19 cellular contexts compared by ENCODE assay signal in the genomic region with DNA sequence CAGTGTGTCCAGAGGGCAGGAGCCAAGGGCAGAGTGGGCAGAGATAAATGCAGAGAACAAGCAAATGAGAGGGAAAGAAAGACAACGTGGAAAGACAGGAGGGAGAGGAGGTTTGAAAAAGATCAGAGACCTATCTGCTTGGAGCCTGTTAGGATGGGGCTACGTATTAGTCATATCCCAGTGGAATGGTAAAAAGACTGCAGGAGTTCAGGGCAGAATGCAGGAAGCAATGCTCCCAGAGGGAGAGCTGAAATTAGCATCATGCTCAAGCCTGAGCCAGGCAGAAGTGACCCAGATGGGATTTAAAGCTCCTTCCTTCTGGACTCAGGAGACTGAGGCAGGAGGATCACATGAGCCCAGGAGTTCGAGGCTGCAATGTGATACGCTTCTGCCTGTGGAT.
DNase-seq lines count a peak whose midpoint lies in the region; ATAC-seq and TF ChIP-seq lines count a peak whose summit lies in the region.
"Had no signal": no experiment of that assay in that cellular context is flagged by ENCODE, and none has a peak within 500 bp of the region (broad histone marks: within the 10 kb centered on the region; RNA-seq: fewer than 3 reads in every experiment).

No MANE protein-coding gene starts in this region.

- peaks cover 0 to 3% of the 10 kb centered on the region in 2 experiments; a peak in 1 of 4 replicates for H3K4me1 ChIP-seq in SK-N-SH (ENCODE audit: control insufficient read depth in 1 of 2, insufficient read depth in 2 of 2, low read depth in 1 of 2, low read length in 1 of 2)

- TF ChIP-seq RAD21 in SK-N-SH (IDR thresholded peaks at IDR 0.05; ENCODE audit: low read length): no peak

- no peak for TF ChIP-seq CTCF in SK-N-SH (IDR thresholded peaks at IDR 0.05)

- no peak for TF ChIP-seq EP300 in SK-N-SH (IDR thresholded peaks at IDR 0.05; ENCODE audit: borderline replicate concordance in 1 of 2, low read depth in 1 of 2, low read length in 1 of 2)

- H3K36me3 ChIP-seq in SK-N-SH (replicated peaks in 1 of 2; ENCODE audit: control insufficient read depth in 1 of 2, insufficient read depth in 2 of 2, low read length in 1 of 2): no peaks in the 10 kb centered on the region

- POLR2A ChIA-PET in SK-N-SH (lab: Yijun Ruan, JAX): no interaction called here

- H3K4me2 ChIP-seq in SK-N-SH: no peak overlapping the region

- no peaks in the 10 kb centered on the region for H3K79me2 ChIP-seq in SK-N-SH (ENCODE audit: insufficient read depth)

- CTCF ChIA-PET in SK-N-SH (lab: Yijun Ruan, JAX): no interaction called here

- no peak for DNase-seq in SK-N-SH
- DNase-seq in T1000 (lab: John Stamatoyannopoulos, UW): peak; percentile 50
- peak; percentile 30 for DNase-seq in iPS-NIHi11 (ENCODE audit: low spot score)
- peak; percentile 54 for DNase-seq in superior temporal gyrus (ENCODE audit: extremely low spot score)
- DNase-seq in activated naive CD4-positive, alpha-beta T cell treated with Interleukin-2 at 50 U/mL for 16 hours: no peak
- DNase-seq in cerebellum (ENCODE audit: low spot score): no peak
- DNase-seq: 8988T; activated CD4-positive, alpha-beta memory T cell treated with anti-CD3 and anti-CD28 coated beads for 36 hours; activated naive CD8-positive, alpha-beta T cell treated with anti-CD3 and anti-CD28 coated beads, Interleukin-2, amount 10 ng/mL, durations not matched to agents 7 days and 5 days; activated T-cell treated with anti-CD3 and anti-CD28 coated beads, Interleukin-2, amount 50 U/mL, for 48 hours; DMS53; effector memory CD8-positive, alpha-beta T cell; hippocampal formation; left ventricle myocardium superior; naive B cell; NCI-H446 treated with DMSO at 0.1 percent for 48 hours had no signal

- H3K9me2 ChIP-seq in SK-N-SH: no peaks in the 10 kb centered on the region

- no peak overlapping the region for H3K27ac ChIP-seq in SK-N-SH (ENCODE audit: low read depth in 2 of 2, low read length in 1 of 2)

- H3K9ac ChIP-seq in SK-N-SH: no peak overlapping the region

- no peaks in the 10 kb centered on the region for H3K9me3 ChIP-seq in SK-N-SH

- WGBS in SK-N-SH (ENCODE audit: low lambda C conversion rate): 39% methylated on average over 4 of the region's 4 CpGs

- H3K4me3 ChIP-seq in SK-N-SH (ENCODE audit: low read depth in 2 of 2, low read length in 1 of 2): no peak overlapping the region

- H2AFZ ChIP-seq in SK-N-SH (ENCODE audit: low read depth): no peak overlapping the region

- H4K20me1 ChIP-seq in SK-N-SH (ENCODE audit: insufficient read depth): no peaks in the 10 kb centered on the region

- H3K27me3 ChIP-seq in SK-N-SH (ENCODE audit: insufficient read depth): no peaks in the 10 kb centered on the region

- no peaks in the 10 kb centered on the region for H3F3A ChIP-seq in SK-N-SH (replicated peaks; ENCODE audit: insufficient read depth)

- ATAC-seq in SK-N-SH treated with all-trans-retinoic acid at 6 μM for 48 hours: peak; percentile 95
- no peak for ATAC-seq in GM21528 (IDR thresholded peaks at IDR 0.05; ENCODE audit: low FRiP score, unreplicated experiment)
- ATAC-seq: effector memory CD8-positive, alpha-beta T cell; left ventricle myocardium superior; stimulated activated effector memory CD8-positive, alpha-beta T cell treated with anti-CD3 and anti-CD28 coated beads, Interleukin-12 subunit alpha, Interleukin-12 subunit beta, amount 100 ng/mL, for 72 hours had no signal

TF ChIP-seq in SK-N-SH treated with all-trans-retinoic acid at 6 μM for 48 hours, 23 proteins besides CTCF, POLR2A, EP300 and RAD21:
- TF ChIP-seq, protein P1, sequence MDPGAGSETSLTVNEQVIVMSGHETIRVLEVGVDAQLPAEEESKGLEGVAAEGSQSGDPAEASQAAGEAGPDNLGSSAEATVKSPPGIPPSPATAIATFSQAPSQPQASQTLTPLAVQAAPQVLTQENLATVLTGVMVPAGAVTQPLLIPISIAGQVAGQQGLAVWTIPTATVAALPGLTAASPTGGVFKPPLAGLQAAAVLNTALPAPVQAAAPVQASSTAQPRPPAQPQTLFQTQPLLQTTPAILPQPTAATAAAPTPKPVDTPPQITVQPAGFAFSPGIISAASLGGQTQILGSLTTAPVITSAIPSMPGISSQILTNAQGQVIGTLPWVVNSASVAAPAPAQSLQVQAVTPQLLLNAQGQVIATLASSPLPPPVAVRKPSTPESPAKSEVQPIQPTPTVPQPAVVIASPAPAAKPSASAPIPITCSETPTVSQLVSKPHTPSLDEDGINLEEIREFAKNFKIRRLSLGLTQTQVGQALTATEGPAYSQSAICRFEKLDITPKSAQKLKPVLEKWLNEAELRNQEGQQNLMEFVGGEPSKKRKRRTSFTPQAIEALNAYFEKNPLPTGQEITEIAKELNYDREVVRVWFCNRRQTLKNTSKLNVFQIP (CRISPR knock-in tag; IDR thresholded peaks at IDR 0.05; ENCODE audit: borderline replicate concordance, low read depth): no peak
- TF ChIP-seq CSRNP3 (CRISPR knock-in tag; IDR thresholded peaks at IDR 0.05) (no peak), GLIS3 (CRISPR knock-in tag; IDR thresholded peaks at IDR 0.05) (no peak)

TF ChIP-seq in SK-N-SH, 30 proteins besides CTCF, POLR2A, EP300 and RAD21:
- TF ChIP-seq TEAD4 (IDR thresholded peaks at IDR 0.05; ENCODE audit: borderline replicate concordance, insufficient read depth) (no peak), TCF12 (IDR thresholded peaks at IDR 0.05) (no peak), RCOR1 (IDR thresholded peaks at IDR 0.05; ENCODE audit: low read length) (no peak), REST (IDR thresholded peaks at IDR 0.05; ENCODE audit: low read depth, low read length) (no peak), FOXM1 (IDR thresholded peaks at IDR 0.05; ENCODE audit: low read depth) (no peak), TAF1 (IDR thresholded peaks at IDR 0.05; ENCODE audit: borderline replicate concordance, low read depth, low read length) (no peak), JUND (IDR thresholded peaks at IDR 0.05) (no peak), NFIC (IDR thresholded peaks at IDR 0.05; ENCODE audit: borderline replicate concordance) (no peak), NRF1 (IDR thresholded peaks at IDR 0.05; ENCODE audit: low read depth, low read length) (no peak)
- TF ChIP-seq, protein P2, sequence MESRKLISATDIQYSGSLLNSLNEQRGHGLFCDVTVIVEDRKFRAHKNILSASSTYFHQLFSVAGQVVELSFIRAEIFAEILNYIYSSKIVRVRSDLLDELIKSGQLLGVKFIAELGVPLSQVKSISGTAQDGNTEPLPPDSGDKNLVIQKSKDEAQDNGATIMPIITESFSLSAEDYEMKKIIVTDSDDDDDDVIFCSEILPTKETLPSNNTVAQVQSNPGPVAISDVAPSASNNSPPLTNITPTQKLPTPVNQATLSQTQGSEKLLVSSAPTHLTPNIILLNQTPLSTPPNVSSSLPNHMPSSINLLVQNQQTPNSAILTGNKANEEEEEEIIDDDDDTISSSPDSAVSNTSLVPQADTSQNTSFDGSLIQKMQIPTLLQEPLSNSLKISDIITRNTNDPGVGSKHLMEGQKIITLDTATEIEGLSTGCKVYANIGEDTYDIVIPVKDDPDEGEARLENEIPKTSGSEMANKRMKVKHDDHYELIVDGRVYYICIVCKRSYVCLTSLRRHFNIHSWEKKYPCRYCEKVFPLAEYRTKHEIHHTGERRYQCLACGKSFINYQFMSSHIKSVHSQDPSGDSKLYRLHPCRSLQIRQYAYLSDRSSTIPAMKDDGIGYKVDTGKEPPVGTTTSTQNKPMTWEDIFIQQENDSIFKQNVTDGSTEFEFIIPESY (IDR thresholded peaks at IDR 0.05; ENCODE audit: borderline replicate concordance, low read depth): no peak
- TF ChIP-seq, protein P3, sequence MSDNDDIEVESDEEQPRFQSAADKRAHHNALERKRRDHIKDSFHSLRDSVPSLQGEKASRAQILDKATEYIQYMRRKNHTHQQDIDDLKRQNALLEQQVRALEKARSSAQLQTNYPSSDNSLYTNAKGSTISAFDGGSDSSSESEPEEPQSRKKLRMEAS (IDR thresholded peaks at IDR 0.05; ENCODE audit: low read depth): no peak
TF ChIP-seq in SK-N-SH: peak in this region for 0.

Comparison
In these comparisons a context has a peak if more than half of its experiments do, and no peak if none do; other contexts are left out.
1. DNase-seq: peak in T1000 (single experiment), iPS-NIHi11 (single experiment) and superior temporal gyrus (single experiment); none in SK-N-SH (single experiment), activated naive CD4-positive, alpha-beta T cell treated with Interleukin-2 at 50 U/mL for 16 hours (single experiment) and cerebellum (single experiment).